Comparison of ENCODE assay signal across 22 cellular contexts in the genomic region with DNA sequence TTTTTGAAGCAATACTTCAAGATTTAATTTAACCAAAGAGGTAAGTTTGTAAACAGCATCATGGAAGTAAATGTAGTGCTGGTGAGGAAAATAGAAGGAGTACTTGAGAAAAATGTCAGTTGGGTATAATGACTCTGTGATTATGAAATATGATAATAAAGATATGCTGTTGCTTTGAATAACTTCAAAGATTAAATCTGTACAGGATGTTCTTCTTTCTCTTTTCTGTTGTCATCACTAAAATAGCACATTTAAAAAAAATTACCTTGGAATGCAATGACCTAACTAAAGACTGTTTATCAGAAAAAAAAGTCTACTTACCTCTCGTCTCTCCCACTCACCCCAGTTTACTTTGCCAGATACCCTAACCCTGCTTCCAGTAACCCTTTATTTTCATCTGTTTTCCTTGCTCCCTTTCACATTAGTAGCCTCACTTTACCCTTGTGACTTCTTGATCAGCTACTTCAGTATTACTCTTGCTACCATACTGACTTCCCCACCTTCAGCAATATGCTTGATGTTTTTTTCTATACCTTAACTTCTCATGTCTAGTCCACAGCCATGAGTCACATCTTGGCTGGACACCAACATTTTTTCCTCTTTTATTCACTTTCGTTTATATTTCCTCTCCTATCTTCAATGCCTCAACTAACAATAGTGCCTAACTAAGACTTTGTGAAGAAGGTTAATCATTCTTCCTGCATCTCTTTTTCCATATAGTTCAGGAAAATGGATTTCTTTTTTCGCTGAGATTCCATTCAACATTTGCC. TPM values are rescaled to one million over a fixed set of nuclear protein-coding genes. Genes with fewer than 3 reads are reported as not detected.
DNase-seq lines count a peak whose midpoint lies in the region; ATAC-seq lines count a peak whose summit lies in the region.
"Had no signal": no experiment of that assay in that cellular context is flagged by ENCODE, and none has a peak within 500 bp of the region (broad histone marks: within the 10 kb centered on the region; RNA-seq: fewer than 3 reads in every experiment).

No MANE protein-coding gene starts in this region.

- H3K9me3 Mint-ChIP-seq in T-cell = peaks cover 10 to 18% (median 17%) of the 10 kb centered on the region in 3 donors
- H3K9me3 Mint-ChIP-seq in activated CD4-positive, alpha-beta memory T cell treated with anti-CD3 and anti-CD28 coated beads, Interleukin-2, amount 10 ng/mL, durations not matched to agents 7 days and 5 days = peaks cover 10% of the 10 kb centered on the region

- no peaks in the 10 kb centered on the region for H3K36me3 Mint-ChIP-seq in T-cell
- no peaks in the 10 kb centered on the region for H3K36me3 Mint-ChIP-seq in activated CD4-positive, alpha-beta memory T cell treated with anti-CD3 and anti-CD28 coated beads, Interleukin-2, amount 10 ng/mL, durations not matched to agents 7 days and 5 days (ENCODE audit: low read depth)

- CTCF ChIA-PET in T-cell (lab: Charles Lee) = no interaction called here
- CTCF ChIA-PET in activated CD4-positive, alpha-beta memory T cell treated with anti-CD3 and anti-CD28 coated beads, Interleukin-2, amount 10 ng/mL, durations not matched to agents 7 days and 5 days (lab: Charles Lee) = no interaction called here

- H3K27ac ChIP-seq in caudate nucleus (ENCODE audit: low read depth, low read length) = peak overlapping the region; percentile 69
- H3K27ac ChIP-seq: heart right ventricle, spleen, upper lobe of right lung had no signal

- H3K4me3 Mint-ChIP-seq in T-cell = no peak overlapping the region
- no peak overlapping the region for H3K4me3 Mint-ChIP-seq in activated CD4-positive, alpha-beta memory T cell treated with anti-CD3 and anti-CD28 coated beads, Interleukin-2, amount 10 ng/mL, durations not matched to agents 7 days and 5 days
- H3K4me3 Mint-ChIP-seq: activated naive CD4-positive, alpha-beta T cell treated with anti-CD3 and anti-CD28 coated beads for 36 hours had no signal

- no peaks in the 10 kb centered on the region for H3K27me3 Mint-ChIP-seq in T-cell
- no peaks in the 10 kb centered on the region for H3K27me3 Mint-ChIP-seq in activated CD4-positive, alpha-beta memory T cell treated with anti-CD3 and anti-CD28 coated beads, Interleukin-2, amount 10 ng/mL, durations not matched to agents 7 days and 5 days

- H3K27ac Mint-ChIP-seq in T-cell = no peak overlapping the region
- H3K27ac Mint-ChIP-seq in activated CD4-positive, alpha-beta memory T cell treated with anti-CD3 and anti-CD28 coated beads, Interleukin-2, amount 10 ng/mL, durations not matched to agents 7 days and 5 days = no peak overlapping the region
- H3K27ac Mint-ChIP-seq: activated naive CD4-positive, alpha-beta T cell treated with anti-CD3 and anti-CD28 coated beads for 36 hours had no signal

- ATAC-seq in T-cell (replicated peaks in 1 of 4) (no peak), HG03196 (IDR thresholded peaks at IDR 0.05; ENCODE audit: unreplicated experiment) (no peak)
- ATAC-seq: heart right ventricle, HepG2, upper lobe of right lung had no signal

- DNase-seq in COLO829 (ENCODE audit: low spot score) = peak; percentile 34
- DNase-seq in NCI-H226 = peak; percentile 81
- DNase-seq in caudate nucleus (lab: John Stamatoyannopoulos, UW) = peak in 1 of 61 donors; percentile 36
- peak; percentile 8 for DNase-seq in kidney tubule cell (ENCODE audit: low spot score)
- no peak for DNase-seq in T-cell
- no peak for DNase-seq in activated CD4-positive, alpha-beta memory T cell treated with anti-CD3 and anti-CD28 coated beads, Interleukin-2, amount 10 ng/mL, durations not matched to agents 7 days and 5 days
- DNase-seq in NCI-H128 (lab: John Stamatoyannopoulos, UW; ENCODE audit: unreplicated experiment) = no peak
- DNase-seq: activated CD8-positive, alpha-beta memory T cell treated with anti-CD3 and anti-CD28 coated beads, Interleukin-2, amount 50 U/mL, for 4 hours; activated naive CD4-positive, alpha-beta T cell treated with anti-CD3 and anti-CD28 coated beads for 36 hours; GDM1; heart right ventricle; left cardiac atrium; NCI-H1048; spleen; stimulated activated naive CD4-positive, alpha-beta T cell; upper lobe of right lung had no signal

- POLR2A ChIA-PET in T-cell (lab: Charles Lee) = no interaction called here
- POLR2A ChIA-PET in activated CD4-positive, alpha-beta memory T cell treated with anti-CD3 and anti-CD28 coated beads, Interleukin-2, amount 10 ng/mL, durations not matched to agents 7 days and 5 days (lab: Charles Lee) = no interaction called here

- H3K4me1 Mint-ChIP-seq in T-cell = no peaks in the 10 kb centered on the region
- no peaks in the 10 kb centered on the region for H3K4me1 Mint-ChIP-seq in activated CD4-positive, alpha-beta memory T cell treated with anti-CD3 and anti-CD28 coated beads, Interleukin-2, amount 10 ng/mL, durations not matched to agents 7 days and 5 days

RNA-seq across cellular contexts. Expression of gene TAS2R16, which starts 29.7 kb away (rescaled TPM):
- not detected for total RNA-seq in T-cell
- not detected for total RNA-seq in activated CD4-positive, alpha-beta memory T cell treated with anti-CD3 and anti-CD28 coated beads, Interleukin-2, amount 10 ng/mL, durations not matched to agents 7 days and 5 days
- total RNA-seq: activated naive CD4-positive, alpha-beta T cell treated with anti-CD3 and anti-CD28 coated beads for 36 hours; cerebellum; H1; heart right ventricle; HepG2; left cardiac atrium; osteocyte; spleen; T-helper 2 cell treated with Interferon-gamma antibody and Interleukin-4, amounts not matched to agents 100 ng/mL and 5 ng/mL, for 36 hours; upper lobe of right lung had no signal

Comparison
In these comparisons a context has a peak if more than half of its experiments do, and no peak if none do; other contexts are left out.
1. DNase-seq: peak in COLO829 (single experiment), NCI-H226 (single experiment) and kidney tubule cell (single experiment); none in T-cell (0 of 34), activated CD4-positive, alpha-beta memory T cell treated with anti-CD3 and anti-CD28 coated beads, Interleukin-2, amount 10 ng/mL, durations not matched to agents 7 days and 5 days (single experiment) and NCI-H128 (single experiment).